In genomic region chr19:2305424-2305823, GRCh38 we compare ENCODE assay signal across 30 cellular contexts. TPM values are rescaled to one million over a fixed set of nuclear protein-coding genes. Genes with fewer than 3 reads are reported as not detected.
"Had no signal": no experiment of that assay in that cellular context is flagged by ENCODE, and none has a peak within 500 bp of the region (broad histone marks: within the 10 kb centered on the region; RNA-seq: fewer than 3 reads in every experiment).

No MANE protein-coding gene starts in this region.

- H3K27ac ChIP-seq: coronary artery, heart left ventricle, spleen, testis, tibial nerve had no signal

- H3K4me3 ChIP-seq: coronary artery, heart left ventricle, spleen, testis, tibial nerve had no signal

- H3K27me3 ChIP-seq: testis had no signal

- H3K9me3 Mint-ChIP-seq: stimulated activated naive CD8-positive, alpha-beta T cell treated with anti-CD3 and anti-CD28 coated beads, Interleukin-15, amount 100 ng/mL, for 72 hours had no signal

- H3K27ac Mint-ChIP-seq: nephron progenitor cell; stimulated activated naive B cell treated with anti-CD40 and anti-IgM and Interleukin-4, amounts not matched to agents 10 μg/mL and 1 μg/mL and 100 μg/mL, for 72 hours; stimulated activated naive CD8-positive, alpha-beta T cell treated with anti-CD3 and anti-CD28 coated beads, Interleukin-15, amount 100 ng/mL, for 72 hours had no signal

- H3K4me3 Mint-ChIP-seq: nephron progenitor cell; stimulated activated naive B cell treated with anti-CD40 and anti-IgM and Interleukin-4, amounts not matched to agents 10 μg/mL and 1 μg/mL and 100 μg/mL, for 72 hours; stimulated activated naive CD8-positive, alpha-beta T cell treated with anti-CD3 and anti-CD28 coated beads, Interleukin-15, amount 100 ng/mL, for 72 hours had no signal

- H3K4me1 ChIP-seq: testis had no signal

- H3K36me3 ChIP-seq: heart left ventricle, spleen, tibial nerve had no signal

- DNase-seq: effector memory CD4-positive, alpha-beta T cell; heart left ventricle; hippocampal formation; mammary epithelial cell; naive thymus-derived CD4-positive, alpha-beta T cell; nephron progenitor cell; posterior cingulate gyrus; spleen; stimulated activated CD4-positive, alpha-beta T cell treated with anti-CD3 and anti-CD28 coated beads, Interleukin-15, amount 100 ng/mL, for 24 hours; stimulated activated CD4-positive, alpha-beta T cell treated with anti-CD3 and anti-CD28 coated beads, Interleukin-1b, Interleukin-23, amount 100 ng/mL, for 48 hours; stimulated activated CD4-positive, alpha-beta T cell treated with anti-CD3 and anti-CD28 coated beads, Interleukin-4, amount 100 ng/mL, for 24 hours; stimulated activated naive B cell treated with anti-CD40 and anti-IgM and Interleukin-4, amounts not matched to agents 10 μg/mL and 1 μg/mL and 100 μg/mL, for 72 hours; stimulated activated naive CD8-positive, alpha-beta T cell treated with anti-CD3 and anti-CD28 coated beads, Interleukin-15, amount 100 ng/mL, for 72 hours; testis had no signal

- ATAC-seq: esophagus mucosa; heart left ventricle; naive thymus-derived CD4-positive, alpha-beta T cell; sciatic nerve; stimulated activated naive B cell treated with anti-CD40 and anti-IgM and Interleukin-4, amounts not matched to agents 10 μg/mL and 1 μg/mL and 100 μg/mL, for 72 hours; stimulated activated naive CD8-positive, alpha-beta T cell treated with anti-CD3 and anti-CD28 coated beads, Interleukin-15, amount 100 ng/mL, for 72 hours had no signal

- H3K9me3 ChIP-seq: heart left ventricle, spleen, testis, tibial nerve had no signal

RNA-seq across cellular contexts. Expression of gene LINGO3, which starts 2.5 kb away (rescaled TPM):
- total RNA-seq: dermis microvascular lymphatic vessel endothelial cell, esophagus mucosa, fibroblast of lung, glomerular endothelial cell, kidney epithelial cell, mammary epithelial cell, mesenteric fat pad, pulmonary artery endothelial cell, sciatic nerve, skeletal muscle tissue, subcutaneous adipose tissue, ureter had no signal

RNA-seq across cellular contexts. Expression of gene PEAK3, which starts 23.4 kb away (rescaled TPM):
- total RNA-seq: fibroblast of lung, glomerular endothelial cell, kidney epithelial cell, mammary epithelial cell, pulmonary artery endothelial cell, skeletal muscle tissue had no signal

RNA-seq across cellular contexts. Expression of gene JSRP1, which starts 49.2 kb away (rescaled TPM):
- total RNA-seq: dermis microvascular lymphatic vessel endothelial cell, esophagus mucosa, fibroblast of lung, lower leg skin, mesenteric fat pad, mononuclear cell, osteocyte, sciatic nerve, subcutaneous adipose tissue, tibial nerve had no signal
